In the genomic region with DNA sequence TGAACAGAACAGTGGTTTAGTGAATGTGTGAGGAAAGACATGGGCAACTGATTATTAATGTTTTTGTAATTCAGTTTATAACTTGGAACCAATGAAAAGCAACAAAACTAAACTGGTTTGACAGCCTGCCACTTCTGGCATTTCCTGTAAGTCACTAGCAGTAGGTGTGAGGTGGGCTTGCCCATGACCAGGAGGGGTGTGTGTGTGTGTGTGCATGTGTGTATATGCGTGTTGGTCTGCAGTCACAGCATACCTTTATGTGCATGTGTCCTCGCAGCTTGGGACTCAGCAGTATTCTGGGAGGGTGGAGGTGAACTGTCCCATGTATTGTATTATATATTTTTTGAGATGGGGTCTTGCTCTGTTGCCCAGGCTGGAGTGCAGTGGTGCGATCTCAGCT, we compare ENCODE assay signal across 16 cellular contexts.
"Had no signal": no experiment of that assay in that cellular context is flagged by ENCODE, and none has a peak within 500 bp of the region (broad histone marks: within the 10 kb centered on the region; RNA-seq: fewer than 3 reads in every experiment).

No MANE protein-coding gene starts in this region.

- H3K4me3 Mint-ChIP-seq: activated CD4-positive, alpha-beta T cell treated with anti-CD3 and anti-CD28 coated beads for 36 hours; neural crest cell; stimulated activated naive CD8-positive, alpha-beta T cell treated with anti-CD3 and anti-CD28 coated beads, Interleukin-15, amount 100 ng/mL, for 72 hours had no signal

- DNase-seq: activated CD4-positive, alpha-beta T cell treated with anti-CD3 and anti-CD28 coated beads for 36 hours; activated CD8-positive, alpha-beta memory T cell treated with anti-CD3 and anti-CD28 coated beads for 24 hours; activated gamma-delta T cell treated with Interleukin-2 at 50 U/mL for 16 hours; central memory CD4-positive, alpha-beta T cell; cortex of kidney; effector CD8-positive, alpha-beta T cell; kidney; left ventricle myocardium inferior; mesenchymal stem cell; pancreas; stimulated activated CD4-positive, alpha-beta T cell treated with anti-CD3 and anti-CD28 coated beads, Interleukin-2, amount 100 ng/mL, for 48 hours; stimulated activated CD8-positive, alpha-beta memory T cell treated with anti-CD3 and anti-CD28 coated beads, Interleukin-4, amount 100 ng/mL, for 48 hours; stimulated activated naive CD8-positive, alpha-beta T cell treated with anti-CD3 and anti-CD28 coated beads, Interleukin-15, amount 100 ng/mL, for 72 hours had no signal

- H3K4me1 ChIP-seq: pancreas had no signal

- H3K4me3 ChIP-seq: left ventricle myocardium inferior, pancreas, thoracic aorta had no signal

- H3K9me3 ChIP-seq: left ventricle myocardium inferior, pancreas, thoracic aorta had no signal

- ATAC-seq: activated CD4-positive, alpha-beta T cell treated with anti-CD3 and anti-CD28 coated beads for 36 hours; pancreas; stimulated activated naive CD8-positive, alpha-beta T cell treated with anti-CD3 and anti-CD28 coated beads, Interleukin-15, amount 100 ng/mL, for 72 hours had no signal

- H3K27me3 Mint-ChIP-seq: activated CD4-positive, alpha-beta T cell treated with anti-CD3 and anti-CD28 coated beads for 36 hours; stimulated activated naive CD8-positive, alpha-beta T cell treated with anti-CD3 and anti-CD28 coated beads, Interleukin-15, amount 100 ng/mL, for 72 hours had no signal

- FAIRE-seq: kidney, pancreas had no signal

- H3K27me3 ChIP-seq: pancreas had no signal

- H3K9me3 Mint-ChIP-seq: neural crest cell; stimulated activated naive CD8-positive, alpha-beta T cell treated with anti-CD3 and anti-CD28 coated beads, Interleukin-15, amount 100 ng/mL, for 72 hours had no signal

- H3K4me1 Mint-ChIP-seq: neural crest cell had no signal

- H3K27ac ChIP-seq: left ventricle myocardium inferior, pancreas, VCaP had no signal

- H3K27ac Mint-ChIP-seq: activated CD4-positive, alpha-beta T cell treated with anti-CD3 and anti-CD28 coated beads for 36 hours; stimulated activated naive CD8-positive, alpha-beta T cell treated with anti-CD3 and anti-CD28 coated beads, Interleukin-15, amount 100 ng/mL, for 72 hours had no signal
